8 cellular contexts compared by ENCODE assay signal in genomic region chr13:61410669-61411297, GRCh38. TPM values are rescaled to one million over a fixed set of nuclear protein-coding genes. Genes with fewer than 3 reads are reported as not detected.
A peak's percentile ranks its signal among the peaks of the same experiment; 100 is the strongest.
DNase-seq lines count a peak whose midpoint lies in the region; ATAC-seq and TF ChIP-seq lines count a peak whose summit lies in the region.

No MANE protein-coding gene starts in this region.

- ATAC-seq in DND-41 (ENCODE audit: insufficient read depth, low read depth), result no peak
- ATAC-seq in right lobe of liver, result no peak
- no peak for ATAC-seq in activated naive CD4-positive, alpha-beta T cell treated with anti-CD3 and anti-CD28 coated beads, Interleukin-2, amount 50 U/mL, for 72 hours
- no peak for ATAC-seq in GM18868 (IDR thresholded peaks at IDR 0.05; ENCODE audit: unreplicated experiment)

- no peaks in the 10 kb centered on the region for H3K79me2 ChIP-seq in DND-41 (ENCODE audit: insufficient read depth, low read length)
- no peaks in the 10 kb centered on the region for H3K79me2 ChIP-seq in KMS-11 (ENCODE audit: insufficient read depth, low read depth)

- peaks cover 20% of the 10 kb centered on the region for H3K27me3 Mint-ChIP-seq in activated T-helper 1 cell treated with anti-CD3 and anti-CD28 coated beads, Interleukin-12 subunit alpha, Interleukin-12 subunit beta, Interleukin-2, Interleukin-4 antibody, amounts not matched to agents 30 ng/mL and 10 ng/mL and 1 ng/mL, durations not matched to agents 14 hours and 24 hours and 36 hours (ENCODE audit: insufficient read depth)

- H3K4me3 Mint-ChIP-seq in activated T-helper 1 cell treated with anti-CD3 and anti-CD28 coated beads, Interleukin-12 subunit alpha, Interleukin-12 subunit beta, Interleukin-2, Interleukin-4 antibody, amounts not matched to agents 30 ng/mL and 10 ng/mL and 1 ng/mL, durations not matched to agents 14 hours and 24 hours and 36 hours, result no peak overlapping the region

- H3K4me1 ChIP-seq in DND-41 (ENCODE audit: insufficient read depth, low read length) (no peaks in the 10 kb centered on the region), KMS-11 (ENCODE audit: low read depth, poor library complexity, severe bottlenecking) (peaks cover 5% of the 10 kb centered on the region), right lobe of liver (peaks cover 0 to 3% (median 0%) of the 10 kb centered on the region in 4 donors)

- DNase-seq in DND-41, result no peak
- DNase-seq in amniotic epithelial cell (ENCODE audit: low read depth), result peak; percentile 5
- no peak for DNase-seq in right lobe of liver
- DNase-seq in activated T-helper 1 cell treated with anti-CD3 and anti-CD28 coated beads, Interleukin-12 subunit alpha, Interleukin-12 subunit beta, Interleukin-2, Interleukin-4 antibody, amounts not matched to agents 30 ng/mL and 10 ng/mL and 1 ng/mL, durations not matched to agents 14 hours and 24 hours and 36 hours (ENCODE audit: low spot score), result no peak
- no peak for DNase-seq in activated naive CD4-positive, alpha-beta T cell treated with anti-CD3 and anti-CD28 coated beads, Interleukin-2, amount 50 U/mL, for 72 hours (ENCODE audit: low spot score in 2 of 2)
- DNase-seq in UCSD-AML1 (lab: John Stamatoyannopoulos, UW; ENCODE audit: unreplicated experiment), result no peak

- H3K36me3 ChIP-seq in DND-41 (ENCODE audit: insufficient read depth, low read length) (no peaks in the 10 kb centered on the region), KMS-11 (ENCODE audit: insufficient read depth) (no peaks in the 10 kb centered on the region), right lobe of liver (no peaks in the 10 kb centered on the region)

- 100% methylated on average over 1 of the region's 1 CpG for WGBS in right lobe of liver (ENCODE audit: insufficient coverage, low coverage, low lambda C conversion rate, missing lambda C conversion rate)

- no peak overlapping the region for H3K27ac Mint-ChIP-seq in activated T-helper 1 cell treated with anti-CD3 and anti-CD28 coated beads, Interleukin-12 subunit alpha, Interleukin-12 subunit beta, Interleukin-2, Interleukin-4 antibody, amounts not matched to agents 30 ng/mL and 10 ng/mL and 1 ng/mL, durations not matched to agents 14 hours and 24 hours and 36 hours
- no peak overlapping the region for H3K27ac Mint-ChIP-seq in activated naive CD4-positive, alpha-beta T cell treated with anti-CD3 and anti-CD28 coated beads, Interleukin-2, amount 50 U/mL, for 72 hours

- H3K27me3 ChIP-seq in DND-41 (ENCODE audit: insufficient read depth, low read length, poor library complexity), result no peaks in the 10 kb centered on the region
- H3K27me3 ChIP-seq in KMS-11 (ENCODE audit: insufficient read depth, low read depth), result no peaks in the 10 kb centered on the region
- H3K27me3 ChIP-seq in right lobe of liver, result no peaks in the 10 kb centered on the region

- no peak overlapping the region for H3K4me3 ChIP-seq in DND-41 (ENCODE audit: low read depth in 1 of 2, low read length in 2 of 2)
- no peak overlapping the region for H3K4me3 ChIP-seq in KMS-11 (IDR thresholded peaks at IDR 0.05; ENCODE audit: insufficient read depth, low read depth, low read length)
- H3K4me3 ChIP-seq in right lobe of liver, result no peak overlapping the region

- H2AFZ ChIP-seq in DND-41 (ENCODE audit: low read depth, low read length) (no peak overlapping the region), KMS-11 (ENCODE audit: low read depth) (no peak overlapping the region)

- H3K9ac ChIP-seq in DND-41 (ENCODE audit: low read depth, low read length) (no peak overlapping the region), KMS-11 (no peak overlapping the region)

- no peak for TF ChIP-seq POLR2A in right lobe of liver (IDR thresholded peaks at IDR 0.05)

- intact Hi-C loops in right lobe of liver (cut with DNase I), result no loop called here
- intact Hi-C loops in activated T-helper 1 cell treated with anti-CD3 and anti-CD28 coated beads, Interleukin-12 subunit alpha, Interleukin-12 subunit beta, Interleukin-2, Interleukin-4 antibody, amounts not matched to agents 30 ng/mL and 10 ng/mL and 1 ng/mL, durations not matched to agents 14 hours and 24 hours and 36 hours (cut with micrococcal nuclease), result loop anchor here (5.0 to 10.0 kb wide), 2 partner anchors 783 to 936 kb away; no protein-coding TSS in a partner anchor

- H3K4me1 Mint-ChIP-seq in activated T-helper 1 cell treated with anti-CD3 and anti-CD28 coated beads, Interleukin-12 subunit alpha, Interleukin-12 subunit beta, Interleukin-2, Interleukin-4 antibody, amounts not matched to agents 30 ng/mL and 10 ng/mL and 1 ng/mL, durations not matched to agents 14 hours and 24 hours and 36 hours (ENCODE audit: low read depth), result no peaks in the 10 kb centered on the region

- H3K27ac ChIP-seq in DND-41 (ENCODE audit: low read length), result no peak overlapping the region
- no peak overlapping the region for H3K27ac ChIP-seq in KMS-11
- H3K27ac ChIP-seq in right lobe of liver, result no peak overlapping the region

- H3K36me3 Mint-ChIP-seq in activated T-helper 1 cell treated with anti-CD3 and anti-CD28 coated beads, Interleukin-12 subunit alpha, Interleukin-12 subunit beta, Interleukin-2, Interleukin-4 antibody, amounts not matched to agents 30 ng/mL and 10 ng/mL and 1 ng/mL, durations not matched to agents 14 hours and 24 hours and 36 hours (ENCODE audit: low read depth), result no peaks in the 10 kb centered on the region
- peaks cover 7 to 11% of the 10 kb centered on the region in 2 donors for H3K36me3 Mint-ChIP-seq in activated naive CD4-positive, alpha-beta T cell treated with anti-CD3 and anti-CD28 coated beads, Interleukin-2, amount 50 U/mL, for 72 hours

- H3K4me2 ChIP-seq in DND-41 (ENCODE audit: insufficient read depth, low read length), result no peak overlapping the region
- H3K4me2 ChIP-seq in KMS-11, result no peak overlapping the region

- TF ChIP-seq CTCF in DND-41 (IDR thresholded peaks at IDR 0.05; ENCODE audit: borderline replicate concordance, extremely low read depth, low read length, poor library complexity, severe bottlenecking) (peak; percentile 51), KMS-11 (conservative IDR thresholded peaks at IDR 0.05; ENCODE audit: low read depth, low read length) (peak; percentile 49), right lobe of liver (IDR thresholded peaks at IDR 0.05) (peak; percentile 16 to 57 (median 50))

- H4K20me1 ChIP-seq in DND-41 (ENCODE audit: insufficient read depth, low read length), result no peaks in the 10 kb centered on the region
- H4K20me1 ChIP-seq in KMS-11 (ENCODE audit: insufficient read depth), result no peaks in the 10 kb centered on the region

- H3K9me3 ChIP-seq in DND-41 (ENCODE audit: insufficient read depth, low read length, severe bottlenecking) (no peaks in the 10 kb centered on the region), right lobe of liver (no peaks in the 10 kb centered on the region)

- H3K9me3 Mint-ChIP-seq in activated T-helper 1 cell treated with anti-CD3 and anti-CD28 coated beads, Interleukin-12 subunit alpha, Interleukin-12 subunit beta, Interleukin-2, Interleukin-4 antibody, amounts not matched to agents 30 ng/mL and 10 ng/mL and 1 ng/mL, durations not matched to agents 14 hours and 24 hours and 36 hours, result no peaks in the 10 kb centered on the region
- H3K9me3 Mint-ChIP-seq in activated naive CD4-positive, alpha-beta T cell treated with anti-CD3 and anti-CD28 coated beads, Interleukin-2, amount 50 U/mL, for 72 hours, result peaks cover 0 to 5% of the 10 kb centered on the region in 2 donors

RNA-seq across cellular contexts. Expression of gene PCDH20, which starts 4.9 kb away (rescaled TPM):
- 1 to 10 TPM in 2 of 6 experiments, under 1 TPM in 4; 0.61 to 8.8 (median 0.77) TPM for total RNA-seq in right lobe of liver
- total RNA-seq in activated T-helper 1 cell treated with anti-CD3 and anti-CD28 coated beads, Interleukin-12 subunit alpha, Interleukin-12 subunit beta, Interleukin-2, Interleukin-4 antibody, amounts not matched to agents 30 ng/mL and 10 ng/mL and 1 ng/mL, durations not matched to agents 14 hours and 24 hours and 36 hours, result not detected in 2 replicates
- not detected for total RNA-seq in activated naive CD4-positive, alpha-beta T cell treated with anti-CD3 and anti-CD28 coated beads, Interleukin-2, amount 50 U/mL, for 72 hours
